Comparison of ENCODE assay signal across 16 cellular contexts in the genomic region with DNA sequence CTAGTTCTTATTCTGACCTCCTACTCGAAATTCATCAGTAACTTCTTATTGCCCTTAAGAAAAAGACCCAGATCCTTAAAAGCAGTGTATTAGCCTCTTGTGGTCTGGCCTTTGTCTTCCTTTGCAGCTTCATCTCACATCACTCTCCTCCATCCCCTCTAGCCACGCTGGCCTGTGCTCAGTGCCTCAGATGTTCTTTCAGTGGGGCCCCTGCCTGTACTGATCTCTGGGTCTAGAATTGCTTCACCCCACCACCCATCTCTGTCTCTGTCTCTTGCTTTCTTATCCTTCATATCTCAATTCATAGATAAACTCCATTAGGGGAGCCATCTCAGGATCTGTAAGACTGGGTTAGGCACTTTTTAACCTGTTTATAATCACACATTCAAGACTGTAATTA.
DNase-seq lines count a peak whose midpoint lies in the region; ATAC-seq, FAIRE-seq and TF ChIP-seq lines count a peak whose summit lies in the region.
"Had no signal": no experiment of that assay in that cellular context is flagged by ENCODE, and none has a peak within 500 bp of the region (broad histone marks: within the 10 kb centered on the region; RNA-seq: fewer than 3 reads in every experiment).

No MANE protein-coding gene starts in this region.

- H2AFZ ChIP-seq in PC-3 (ENCODE audit: low read length) (no peak overlapping the region), astrocyte (ENCODE audit: low read depth, low read length) (no peak overlapping the region)

- no peaks in the 10 kb centered on the region for H3K9me2 ChIP-seq in PC-3 (replicated peaks; ENCODE audit: low read length)

- H3K79me2 ChIP-seq in PC-3 (ENCODE audit: low read length): no peaks in the 10 kb centered on the region
- H3K79me2 ChIP-seq in astrocyte (ENCODE audit: insufficient read depth, low read length): no peaks in the 10 kb centered on the region

- H3K27ac ChIP-seq in PC-3 (ENCODE audit: low read length) (no peak overlapping the region), astrocyte (ENCODE audit: low read depth, low read length) (peak overlapping the region; percentile 24), mesodermal cell (ENCODE audit: low read depth, low read length, severe bottlenecking) (peak overlapping the region; percentile 29), uterus (no peak overlapping the region), transverse colon (no peak overlapping the region)

- no peaks in the 10 kb centered on the region for H3K27me3 ChIP-seq in PC-3 (ENCODE audit: low read length)
- no peaks in the 10 kb centered on the region for H3K27me3 ChIP-seq in astrocyte (ENCODE audit: insufficient read depth, low read length)
- no peaks in the 10 kb centered on the region for H3K27me3 ChIP-seq in uterus
- no peaks in the 10 kb centered on the region for H3K27me3 ChIP-seq in transverse colon

- DNase-seq in PC-3 (no peak), astrocyte (ENCODE audit: low read depth) (no peak), uterus (no peak), transverse colon (no peak)
- no peak for DNase-seq in central memory CD4-positive, alpha-beta T cell
- DNase-seq: C1 segment of cervical spinal cord, DMS153, Kasumi-1, NCI-H187 treated with DMSO at 0.1 percent for 48 hours, NCI-H446 treated with DMSO at 0.1 percent for 48 hours, NCI-H748 treated with DMSO at 0.1 percent for 48 hours, SHP77 treated with DMSO at 0.1 percent for 48 hours had no signal

- TF ChIP-seq EP300 in transverse colon (IDR thresholded peaks at IDR 0.05; ENCODE audit: low read depth): no peak

- H3K4me3 ChIP-seq in PC-3 (ENCODE audit: low read length) (no peak overlapping the region), astrocyte (ENCODE audit: insufficient read depth, low read depth, low read length) (no peak overlapping the region), mesodermal cell (ENCODE audit: extremely low read depth, insufficient read depth, low read length, poor library complexity, severe bottlenecking) (no peak overlapping the region), uterus (no peak overlapping the region), transverse colon (no peak overlapping the region)
- H3K4me3 ChIP-seq: HAP-1 had no signal

- CTCF ChIA-PET in PC-3 (lab: Charles Lee): interaction anchor here (0.5 kb wide), 1 partner anchor 227 kb away, joined by 3 read pairs; no protein-coding TSS in a partner anchor

- POLR2A ChIA-PET in PC-3 (lab: Charles Lee; ENCODE audit: unreplicated experiment): no interaction called here

- peak overlapping the region; percentile 47 for H3K4me3 Mint-ChIP-seq in astrocyte (ENCODE audit: unreplicated experiment)

- no peaks in the 10 kb centered on the region for H3K36me3 Mint-ChIP-seq in astrocyte (ENCODE audit: low read depth, unreplicated experiment)

- TF ChIP-seq CTCF in PC-3 (conservative IDR thresholded peaks at IDR 0.05; ENCODE audit: low read depth, low read length) (no peak), astrocyte (IDR thresholded peaks at IDR 0.05; ENCODE audit: insufficient read depth, low read depth, low read length) (no peak), uterus (IDR thresholded peaks at IDR 0.05) (no peak), transverse colon (IDR thresholded peaks at IDR 0.05) (no peak)

- H3K4me1 ChIP-seq in PC-3 (ENCODE audit: insufficient read depth, low read length) (peaks cover 37% of the 10 kb centered on the region), astrocyte (ENCODE audit: insufficient read depth, low read length) (peaks cover 13% of the 10 kb centered on the region), mesodermal cell (ENCODE audit: control insufficient read depth, insufficient read depth, low read length, poor library complexity, severe bottlenecking) (peaks cover 7% of the 10 kb centered on the region), uterus (no peaks in the 10 kb centered on the region), transverse colon (no peaks in the 10 kb centered on the region)
- H3K4me1 ChIP-seq: HAP-1 had no signal

- H4K20me1 ChIP-seq in PC-3 (ENCODE audit: low read length) (no peaks in the 10 kb centered on the region), astrocyte (ENCODE audit: insufficient read depth, low read length) (no peaks in the 10 kb centered on the region)

- peak overlapping the region; percentile 99 for H3K27ac Mint-ChIP-seq in astrocyte (ENCODE audit: unreplicated experiment)

- no peak for FAIRE-seq in astrocyte (lab: Jason Lieb, UNC)

- H3K9me3 ChIP-seq in PC-3 (ENCODE audit: low read length) (no peaks in the 10 kb centered on the region), astrocyte (ENCODE audit: insufficient read depth, low read depth, low read length) (no peaks in the 10 kb centered on the region), mesodermal cell (ENCODE audit: control insufficient read depth, low read length) (no peaks in the 10 kb centered on the region), uterus (no peaks in the 10 kb centered on the region), transverse colon (no peaks in the 10 kb centered on the region)
- H3K9me3 ChIP-seq: HAP-1 had no signal

- peaks cover 24% of the 10 kb centered on the region for H3K4me1 Mint-ChIP-seq in astrocyte (ENCODE audit: low read depth, unreplicated experiment)

- H3K27me3 Mint-ChIP-seq in astrocyte (ENCODE audit: low read depth, unreplicated experiment): no peaks in the 10 kb centered on the region

- no peak for ATAC-seq in PC-3
- no peak for ATAC-seq in GM18870 (IDR thresholded peaks at IDR 0.05; ENCODE audit: unreplicated experiment)
- ATAC-seq: Panc1 had no signal

- in situ Hi-C loops in transverse colon (cut with MboI; ENCODE audit: low pct_ligation_motif_present in 1 of 4, low pct_unique_long_range_greater_than_20kb in 1 of 4, low sequenced_read_pairs in 3 of 4): no loop called here

- no peaks in the 10 kb centered on the region for H3F3A ChIP-seq in PC-3 (ENCODE audit: low read length, unreplicated experiment)

- intact Hi-C loops in PC-3 (cut with micrococcal nuclease): loop anchor here (2.0 to 5.0 kb wide), 3 partner anchors 115 to 170 kb away; no protein-coding TSS in a partner anchor
- intact Hi-C loops in uterus (cut with DNase I; ENCODE audit: low total_unique reads): no loop called here
- intact Hi-C loops in transverse colon (cut with DNase I; ENCODE audit: low total_unique reads): no loop called here

- H3K9ac ChIP-seq in PC-3 (ENCODE audit: low read length): no peak overlapping the region
- no peak overlapping the region for H3K9ac ChIP-seq in astrocyte (ENCODE audit: low read length)

- BruUV-seq in PC-3 (replicated peaks; lab: Mats Ljungman, UMichigan): no TSS peak

- 71 to 100% methylated on average over 1 to 2 of the region's 2 CpGs for WGBS in mesodermal cell (ENCODE audit: insufficient coverage in 2 of 2), 2 experiments
- 42 to 51% methylated on average over 2 of the region's 2 CpGs for WGBS in transverse colon (ENCODE audit: low coverage in 1 of 2), 2 donors

- H3K4me2 ChIP-seq in PC-3 (ENCODE audit: low read length) (peak overlapping the region; percentile 83; the same call in 1 of the 2 replicates), astrocyte (ENCODE audit: low read length) (peak overlapping the region; percentile 35)

- H3K9me3 Mint-ChIP-seq in astrocyte (ENCODE audit: unreplicated experiment): no peaks in the 10 kb centered on the region

- H3K36me3 ChIP-seq in PC-3 (ENCODE audit: low read depth, low read length) (no peaks in the 10 kb centered on the region), astrocyte (ENCODE audit: insufficient read depth, low read length) (no peaks in the 10 kb centered on the region), mesodermal cell (ENCODE audit: control insufficient read depth, insufficient read depth, low read length) (no peaks in the 10 kb centered on the region), uterus (no peaks in the 10 kb centered on the region), transverse colon (no peaks in the 10 kb centered on the region)
- H3K36me3 ChIP-seq: HAP-1 had no signal

- no peak for TF ChIP-seq POLR2A in uterus (IDR thresholded peaks at IDR 0.05)
- TF ChIP-seq POLR2A in transverse colon (IDR thresholded peaks at IDR 0.05): no peak

Comparison
In these comparisons a context has a peak if more than half of its experiments do, and no peak if none do; other contexts are left out.
1. H3K27ac ChIP-seq: peak in astrocyte (single experiment) and mesodermal cell (single experiment); none in PC-3 (single experiment), uterus (0 of 2) and transverse colon (0 of 4).